Comparison of ENCODE assay signal across 8 cellular contexts in the genomic region with DNA sequence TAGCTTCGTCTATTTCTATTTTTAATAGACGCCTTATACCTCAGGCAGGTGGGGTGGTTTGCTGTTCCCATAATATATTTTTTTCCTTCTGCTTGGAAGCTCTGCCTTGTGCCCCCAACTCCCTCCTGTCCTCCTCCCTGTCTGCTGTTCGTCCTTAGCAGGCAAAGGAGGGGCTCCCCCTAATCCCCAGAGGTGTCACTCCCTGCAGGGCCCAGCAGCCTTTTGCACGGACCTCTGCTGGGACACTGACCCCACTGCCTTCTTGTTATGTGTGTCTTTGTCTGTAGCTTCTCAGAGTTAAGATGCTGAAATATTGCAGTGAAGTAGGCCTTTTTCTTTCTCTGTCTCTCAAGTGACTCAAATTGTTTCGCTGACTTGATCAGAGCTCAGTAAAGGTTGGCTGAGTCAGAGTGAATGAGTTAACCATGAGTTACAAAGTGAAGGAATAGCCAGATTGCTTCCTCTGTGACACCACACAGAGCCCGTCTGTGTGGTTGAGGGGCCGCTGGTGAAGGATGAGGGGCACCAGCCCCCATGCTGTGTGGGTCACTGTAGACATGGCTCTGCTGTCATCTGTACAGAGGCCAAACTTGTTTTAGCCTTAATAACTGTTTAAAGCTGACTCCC. TPM values are rescaled to one million over a fixed set of nuclear protein-coding genes. Genes with fewer than 3 reads are reported as not detected.
DNase-seq lines count a peak whose midpoint lies in the region; ATAC-seq and TF ChIP-seq lines count a peak whose summit lies in the region.

No MANE protein-coding gene starts in this region.

- no peak overlapping the region for H3K4me3 ChIP-seq in fibroblast of villous mesenchyme (ENCODE audit: low read depth, low read length)

- DNase-seq in AG08396 (ENCODE audit: low spot score) (peak; percentile 58), HS-5 (ENCODE audit: low read depth) (peak; percentile 68), fibroblast of villous mesenchyme (ENCODE audit: low read depth) (peak; percentile 34), putamen (ENCODE audit: low spot score) (no peak), left lobe of liver (ENCODE audit: low spot score) (no peak), DMS153 treated with DMSO at 0.1 percent for 48 hours (lab: John Stamatoyannopoulos, UW; ENCODE audit: unreplicated experiment) (no peak), NCI-H82 (lab: John Stamatoyannopoulos, UW) (no peak)

- no peak for TF ChIP-seq CTCF in fibroblast of villous mesenchyme (IDR thresholded peaks at IDR 0.05; ENCODE audit: insufficient read depth, low read depth, low read length)

- ATAC-seq in GM19467 (IDR thresholded peaks at IDR 0.05; ENCODE audit: unreplicated experiment) (peak; percentile 61), left lobe of liver (no peak)

RNA-seq across cellular contexts. Expression of a gene that starts 47.7 kb away (rescaled TPM):
- 19.0 and 27.2 TPM in 2 replicates for total RNA-seq in fibroblast of villous mesenchyme
- total RNA-seq in left lobe of liver, result 8.4 TPM

Comparison
In these comparisons a context has a peak if more than half of its experiments do, and no peak if none do; other contexts are left out.
1. DNase-seq: peak in AG08396 (single experiment), HS-5 (single experiment) and fibroblast of villous mesenchyme (single experiment); none in putamen (single experiment), left lobe of liver (single experiment), DMS153 treated with DMSO at 0.1 percent for 48 hours (single experiment) and NCI-H82 (single experiment).